ENCODE assay signal across 10 cellular contexts in the genomic region with DNA sequence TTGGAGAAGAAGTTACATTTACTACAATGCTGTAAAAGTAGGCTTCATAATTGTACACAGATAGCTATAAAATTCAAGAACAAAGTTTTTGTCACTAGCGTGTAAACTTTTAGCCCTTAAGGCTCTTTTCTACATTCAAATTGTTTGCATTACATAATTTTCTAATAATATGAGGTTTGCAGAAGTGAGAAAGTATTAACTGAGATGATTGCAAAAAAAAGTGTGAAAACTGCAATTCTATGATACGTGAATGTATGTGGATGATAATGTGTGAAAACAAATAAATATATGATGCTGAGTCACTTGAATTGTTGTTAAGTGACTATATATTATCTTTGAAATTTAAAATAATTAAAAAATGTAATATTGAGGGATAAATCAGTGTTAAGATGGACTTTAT.
"Had no signal": no experiment of that assay in that cellular context is flagged by ENCODE, and none has a peak within 500 bp of the region (broad histone marks: within the 10 kb centered on the region; RNA-seq: fewer than 3 reads in every experiment).

No MANE protein-coding gene starts in this region.

- ATAC-seq: GM23338, HCT116, K562 had no signal

- H3K9me3 ChIP-seq: HAP-1 had no signal

- H2AFZ ChIP-seq: GM23338 had no signal

- H3K36me3 ChIP-seq: HAP-1 had no signal

- FAIRE-seq: H1, HTR-8/SVneo, K562 had no signal

- DNase-seq: H7, HFFc6, IMR-90, KG1 had no signal

- H3K4me3 ChIP-seq: GM23338, HAP-1, K562 had no signal

- H3K4me2 ChIP-seq: GM23338 had no signal
